In genomic region chr18:58398648-58399398, GRCh38 we compare ENCODE assay signal across 26 cellular contexts.
"Had no signal": no experiment of that assay in that cellular context is flagged by ENCODE, and none has a peak within 500 bp of the region (broad histone marks: within the 10 kb centered on the region; RNA-seq: fewer than 3 reads in every experiment).

No MANE protein-coding gene starts in this region.

- H3K4me1 Mint-ChIP-seq: immature natural killer cell had no signal

- H3K36me3 Mint-ChIP-seq: activated naive CD4-positive, alpha-beta T cell treated with anti-CD3 and anti-CD28 coated beads, Interleukin-2, amount 50 U/mL, for 72 hours; immature natural killer cell; natural killer cell treated with Interleukin-12 subunit alpha and Interleukin-12 subunit beta and Interleukin-15 and Interleukin-18, amount 100 ng/mL, for 72 hours; stimulated activated naive B cell treated with anti-CD40 and anti-IgM and Interleukin-4, amounts not matched to agents 10 μg/mL and 1 μg/mL and 100 μg/mL, for 72 hours had no signal

- H3K4me3 Mint-ChIP-seq: activated T-cell treated with anti-CD3 and anti-CD28 coated beads, Interleukin-2, amount 50 U/mL, for 72 hours; immature natural killer cell; natural killer cell treated with Interleukin-12 subunit alpha and Interleukin-12 subunit beta and Interleukin-15 and Interleukin-18, amount 100 ng/mL, for 72 hours; stimulated activated naive B cell treated with anti-CD40 and anti-IgM and Interleukin-4, amounts not matched to agents 10 μg/mL and 1 μg/mL and 100 μg/mL, for 72 hours had no signal

- H3K27ac Mint-ChIP-seq: activated T-cell treated with anti-CD3 and anti-CD28 coated beads, Interleukin-2, amount 50 U/mL, for 72 hours; immature natural killer cell; natural killer cell treated with Interleukin-12 subunit alpha and Interleukin-12 subunit beta and Interleukin-15 and Interleukin-18, amount 100 ng/mL, for 72 hours; stimulated activated naive B cell treated with anti-CD40 and anti-IgM and Interleukin-4, amounts not matched to agents 10 μg/mL and 1 μg/mL and 100 μg/mL, for 72 hours had no signal

- H3K36me3 ChIP-seq: adrenal gland had no signal

- H3K27me3 ChIP-seq: adrenal gland, esophagus squamous epithelium, tibial artery had no signal

- DNase-seq: activated CD4-positive, alpha-beta T cell treated with anti-CD3 and anti-CD28 coated beads, Interleukin-2, amount 50 U/mL, for 1 hour; activated CD8-positive, alpha-beta memory T cell treated with anti-CD3 and anti-CD28 coated beads for 24 hours; activated CD8-positive, alpha-beta memory T cell treated with anti-CD3 and anti-CD28 coated beads, Interleukin-2, amount 50 U/mL, for 48 hours; activated gamma-delta T cell treated with Interleukin-2 at 50 U/mL for 16 hours; activated T-cell treated with anti-CD3 and anti-CD28 coated beads, Interleukin-2, amount 50 U/mL, for 72 hours; adrenal gland; cerebellar nuclear complex; effector CD8-positive, alpha-beta T cell; esophagus squamous epithelium; immature natural killer cell; lower lobe of right lung; nucleus accumbens; posterior cingulate gyrus; spleen; stimulated activated CD4-positive, alpha-beta T cell treated with anti-CD3 and anti-CD28 coated beads, Interleukin-4, amount 100 ng/mL, for 4 hours; stimulated activated naive B cell treated with anti-CD40 and anti-IgM and Interleukin-4, amounts not matched to agents 10 μg/mL and 1 μg/mL and 100 μg/mL, for 72 hours; T-helper 1 cell; T1000 had no signal

- H3K4me1 ChIP-seq: spleen, tibial artery had no signal

- H3K4me3 ChIP-seq: adrenal gland, esophagus squamous epithelium, lower lobe of right lung, spleen, tibial artery had no signal

- H3K27ac ChIP-seq: adrenal gland, esophagus squamous epithelium, lower lobe of right lung, spleen, tibial artery had no signal

- H3K27me3 Mint-ChIP-seq: natural killer cell treated with Interleukin-12 subunit alpha and Interleukin-12 subunit beta and Interleukin-15 and Interleukin-18, amount 100 ng/mL, for 72 hours; stimulated activated naive B cell treated with anti-CD40 and anti-IgM and Interleukin-4, amounts not matched to agents 10 μg/mL and 1 μg/mL and 100 μg/mL, for 72 hours had no signal

- ATAC-seq: activated CD4-positive, CD25-positive, alpha-beta regulatory T cell treated with anti-CD3 and anti-CD28 coated beads, Interleukin-2, amount 50 U/mL, for 24 hours; activated naive CD4-positive, alpha-beta T cell treated with anti-CD3 and anti-CD28 coated beads, Interleukin-2, amount 50 U/mL, for 72 hours; activated T-cell treated with anti-CD3 and anti-CD28 coated beads, Interleukin-2, amount 50 U/mL, for 72 hours; lower lobe of right lung had no signal

- H3K9me3 Mint-ChIP-seq: activated naive CD4-positive, alpha-beta T cell treated with anti-CD3 and anti-CD28 coated beads, Interleukin-2, amount 50 U/mL, for 72 hours; activated T-cell treated with anti-CD3 and anti-CD28 coated beads, Interleukin-2, amount 50 U/mL, for 72 hours; immature natural killer cell; natural killer cell treated with Interleukin-12 subunit alpha and Interleukin-12 subunit beta and Interleukin-15 and Interleukin-18, amount 100 ng/mL, for 72 hours; stimulated activated naive B cell treated with anti-CD40 and anti-IgM and Interleukin-4, amounts not matched to agents 10 μg/mL and 1 μg/mL and 100 μg/mL, for 72 hours had no signal

- FAIRE-seq: astrocyte, bronchial epithelial cell, endothelial cell of umbilical vein, urothelium cell line had no signal

- H3K9me3 ChIP-seq: adrenal gland, esophagus squamous epithelium, lower lobe of right lung, spleen, tibial artery had no signal
